Comparison of ENCODE assay signal across 17 cellular contexts in the genomic region with DNA sequence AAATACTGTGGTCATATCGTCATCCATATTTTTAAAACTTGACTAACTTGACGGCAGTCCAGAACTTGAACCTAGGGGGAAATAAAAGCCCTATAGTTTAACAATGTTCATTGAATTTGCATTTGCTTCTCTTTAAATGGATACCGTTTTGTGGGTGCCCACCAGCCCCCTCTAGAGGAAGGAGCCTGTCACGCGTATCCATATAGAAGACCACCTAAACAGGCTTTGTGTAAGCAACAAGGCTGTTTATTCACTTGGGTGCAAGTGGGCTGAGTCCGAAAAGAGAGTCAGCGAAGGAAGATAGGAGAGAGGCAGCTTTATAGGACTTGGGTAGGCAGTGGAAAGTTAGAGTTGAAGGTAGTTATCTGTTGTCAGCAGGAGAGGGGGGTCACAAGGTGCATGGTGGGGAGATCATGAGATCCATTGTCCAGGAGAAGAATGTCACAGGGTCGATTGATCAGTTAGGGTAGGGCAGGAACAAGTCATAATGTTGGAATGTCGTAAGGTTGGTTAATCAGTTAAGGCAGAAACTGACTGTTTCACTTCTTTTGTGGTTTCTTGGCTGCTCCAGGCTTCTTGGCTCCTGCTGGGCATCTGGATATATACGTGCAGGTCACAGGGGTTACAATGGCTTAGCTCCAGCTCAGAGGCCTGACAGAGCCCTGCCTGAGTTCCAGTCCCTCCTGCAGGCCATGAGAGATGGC. TPM values are rescaled to one million over a fixed set of nuclear protein-coding genes. Genes with fewer than 3 reads are reported as not detected.
A peak's percentile ranks its signal among the peaks of the same experiment; 100 is the strongest.
DNase-seq lines count a peak whose midpoint lies in the region; ATAC-seq, FAIRE-seq and TF ChIP-seq lines count a peak whose summit lies in the region.
"Had no signal": no experiment of that assay in that cellular context is flagged by ENCODE, and none has a peak within 500 bp of the region (broad histone marks: within the 10 kb centered on the region; RNA-seq: fewer than 3 reads in every experiment).

No MANE protein-coding gene starts in this region.

- H2AFZ ChIP-seq in IMR-90 (replicated peaks; ENCODE audit: low read length, poor library complexity) (peak overlapping the region; percentile 32), astrocyte (ENCODE audit: low read depth, low read length) (no peak overlapping the region)

- H3K36me3 Mint-ChIP-seq in astrocyte (ENCODE audit: low read depth, unreplicated experiment) = peaks cover 2% of the 10 kb centered on the region
- H3K36me3 Mint-ChIP-seq: stimulated activated naive B cell treated with anti-CD40 and anti-IgM and Interleukin-4, amounts not matched to agents 10 μg/mL and 1 μg/mL and 100 μg/mL, for 72 hours had no signal

- H3K18ac ChIP-seq in IMR-90 (ENCODE audit: low read depth, low read length) (peak overlapping the region; percentile 33), mesendoderm (ENCODE audit: low read length) (no peak overlapping the region)

- no peaks in the 10 kb centered on the region for H3K36me3 ChIP-seq in DOHH2 (ENCODE audit: control insufficient read depth, low read length)
- H3K36me3 ChIP-seq in IMR-90 (ENCODE audit: control insufficient read depth, insufficient read depth, low read length) = no peaks in the 10 kb centered on the region
- no peaks in the 10 kb centered on the region for H3K36me3 ChIP-seq in astrocyte (ENCODE audit: insufficient read depth, low read length)
- no peaks in the 10 kb centered on the region for H3K36me3 ChIP-seq in mesendoderm (ENCODE audit: control insufficient read depth, insufficient read depth, low read length)
- no peaks in the 10 kb centered on the region for H3K36me3 ChIP-seq in thyroid gland
- H3K36me3 ChIP-seq: SJCRH30 had no signal

- peaks cover 18% of the 10 kb centered on the region for H3K4me1 Mint-ChIP-seq in astrocyte (ENCODE audit: low read depth, unreplicated experiment)
- H3K4me1 Mint-ChIP-seq: central memory CD8-positive, alpha-beta T cell had no signal

- in situ Hi-C loops in IMR-90 (cut with MboI; ENCODE audit: low sequenced_read_pairs) = no loop called here

- intact Hi-C loops in IMR-90 (cut with micrococcal nuclease) (no loop called here), thyroid gland (cut with DNase I) (no loop called here)

- H3K23ac ChIP-seq in IMR-90 (ENCODE audit: low read depth, low read length) (no peak overlapping the region), mesendoderm (ENCODE audit: low read length) (no peak overlapping the region)

- H3K79me2 ChIP-seq in DOHH2 (ENCODE audit: control insufficient read depth, low read length) (no peaks in the 10 kb centered on the region), astrocyte (ENCODE audit: insufficient read depth, low read length) (no peaks in the 10 kb centered on the region), mesendoderm (ENCODE audit: control insufficient read depth, insufficient read depth, low read length) (no peaks in the 10 kb centered on the region)

- FAIRE-seq in astrocyte (lab: Jason Lieb, UNC) = no peak
- FAIRE-seq: GM18507 had no signal

- no peak for ATAC-seq in IMR-90 (ENCODE audit: low read depth)
- ATAC-seq: activated CD4-positive, CD25-positive, alpha-beta regulatory T cell treated with anti-CD3 and anti-CD28 coated beads, Interleukin-2, amount 50 U/mL, for 24 hours; activated T-cell treated with anti-CD3 and anti-CD28 coated beads, Interleukin-2, amount 50 U/mL, for 72 hours; stimulated activated naive B cell treated with anti-CD40 and anti-IgM and Interleukin-4, amounts not matched to agents 10 μg/mL and 1 μg/mL and 100 μg/mL, for 72 hours had no signal

- H3K9me3 ChIP-seq in DOHH2 (ENCODE audit: control insufficient read depth, insufficient read depth, low read length) (no peaks in the 10 kb centered on the region), IMR-90 (ENCODE audit: control insufficient read depth, insufficient read depth, low read length) (no peaks in the 10 kb centered on the region), astrocyte (ENCODE audit: insufficient read depth, low read depth, low read length) (no peaks in the 10 kb centered on the region), thyroid gland (no peaks in the 10 kb centered on the region)
- H3K9me3 ChIP-seq: SJCRH30 had no signal

- no peaks in the 10 kb centered on the region for H3K27me3 Mint-ChIP-seq in astrocyte (ENCODE audit: low read depth, unreplicated experiment)
- H3K27me3 Mint-ChIP-seq: stimulated activated naive B cell treated with anti-CD40 and anti-IgM and Interleukin-4, amounts not matched to agents 10 μg/mL and 1 μg/mL and 100 μg/mL, for 72 hours had no signal

- peak overlapping the region; percentile 94 for H3K27ac Mint-ChIP-seq in astrocyte (ENCODE audit: unreplicated experiment)
- H3K27ac Mint-ChIP-seq: activated T-cell treated with anti-CD3 and anti-CD28 coated beads, Interleukin-2, amount 50 U/mL, for 72 hours; stimulated activated naive B cell treated with anti-CD40 and anti-IgM and Interleukin-4, amounts not matched to agents 10 μg/mL and 1 μg/mL and 100 μg/mL, for 72 hours had no signal

- dilution Hi-C loops in IMR-90 (cut with HindIII; ENCODE audit: low sequenced_read_pairs, unreplicated experiment) = no loop called here

- no TSS peak for BruUV-seq in IMR-90 (replicated peaks; lab: Mats Ljungman, UMichigan)

- H3K4me3 ChIP-seq in DOHH2 (ENCODE audit: low read length) (no peak overlapping the region), IMR-90 (ENCODE audit: insufficient read depth, low read depth, low read length) (no peak overlapping the region), astrocyte (ENCODE audit: insufficient read depth, low read depth, low read length) (no peak overlapping the region), mesendoderm (ENCODE audit: low read length) (no peak overlapping the region), thyroid gland (replicated peaks in 1 of 3) (no peak overlapping the region)
- H3K4me3 ChIP-seq: SJCRH30 had no signal

- CTCF ChIA-PET in IMR-90 (lab: Yijun Ruan, JAX) = interaction anchor here (0.6 kb wide), 1 partner anchor 97 kb away, joined by 4 read pairs; no protein-coding TSS in a partner anchor

- no peak overlapping the region for H2AK9ac ChIP-seq in IMR-90 (replicated peaks; ENCODE audit: low read depth, low read length, poor library complexity)

- H3K9ac ChIP-seq in IMR-90 (ENCODE audit: low read depth, low read length) (no peak overlapping the region), astrocyte (ENCODE audit: low read length) (no peak overlapping the region), mesendoderm (ENCODE audit: low read length) (no peak overlapping the region)

- peak overlapping the region; percentile 75 for H2AK5ac ChIP-seq in IMR-90 (ENCODE audit: low read depth, low read length)
- no peak overlapping the region for H2AK5ac ChIP-seq in mesendoderm (ENCODE audit: low read length)

- peak overlapping the region; percentile 35; the same call in 1 of the 2 replicates for H3K4ac ChIP-seq in IMR-90 (ENCODE audit: low read depth, low read length)
- no peak overlapping the region for H3K4ac ChIP-seq in mesendoderm (ENCODE audit: low read depth, low read length)

- H3K27ac ChIP-seq in DOHH2 (ENCODE audit: low read depth, low read length) (no peak overlapping the region), IMR-90 (ENCODE audit: insufficient read depth, low read length) (peak overlapping the region; percentile 33; the same call in 1 of the 2 replicates), astrocyte (ENCODE audit: low read depth, low read length) (no peak overlapping the region), mesendoderm (ENCODE audit: low read depth, low read length) (no peak overlapping the region), thyroid gland (no peak overlapping the region)
- H3K27ac ChIP-seq: SJCRH30 had no signal

- H3K4me2 ChIP-seq in DOHH2 (ENCODE audit: low read length) (no peak overlapping the region), IMR-90 (ENCODE audit: low read depth, low read length) (no peak overlapping the region), astrocyte (ENCODE audit: low read length) (no peak overlapping the region), mesendoderm (ENCODE audit: low read length) (no peak overlapping the region)

- no peaks in the 10 kb centered on the region for H3K9me2 ChIP-seq in DOHH2 (replicated peaks; ENCODE audit: control insufficient read depth, low read length)

- TF ChIP-seq CTCF in DOHH2 (IDR thresholded peaks at IDR 0.05; ENCODE audit: low read depth, low read length, poor library complexity, severe bottlenecking) (peak; percentile 49), IMR-90 (conservative IDR thresholded peaks at IDR 0.05; ENCODE audit: low read depth, low read length) (0 out of 2 replicates have a peak, but pooled peaks have one; percentile 19), astrocyte (IDR thresholded peaks at IDR 0.05; ENCODE audit: insufficient read depth, low read depth, low read length) (no peak), thyroid gland (IDR thresholded peaks at IDR 0.05) (no peak)

- H3K4me1 ChIP-seq in DOHH2 (ENCODE audit: control insufficient read depth, low read length) (no peaks in the 10 kb centered on the region), IMR-90 (ENCODE audit: control insufficient read depth, insufficient read depth, low read length) (peaks cover 16% of the 10 kb centered on the region), astrocyte (ENCODE audit: insufficient read depth, low read length) (peaks cover 7% of the 10 kb centered on the region), mesendoderm (ENCODE audit: control insufficient read depth, low read depth, low read length) (no peaks in the 10 kb centered on the region), thyroid gland (no peaks in the 10 kb centered on the region)
- H3K4me1 ChIP-seq: SJCRH30 had no signal

- H2BK15ac ChIP-seq in IMR-90 (ENCODE audit: low read depth, low read length) (peak overlapping the region; percentile 94; the same call in 1 of the 3 replicates), mesendoderm (replicated peaks; ENCODE audit: low read depth) (no peak overlapping the region)

- H2BK120ac ChIP-seq in IMR-90 (ENCODE audit: low read depth, low read length) (peak overlapping the region; percentile 77), mesendoderm (ENCODE audit: low read depth, low read length) (no peak overlapping the region)

- POLR2A ChIA-PET in IMR-90 (lab: Charles Lee; ENCODE audit: unreplicated experiment) = no interaction called here

- peak overlapping the region; percentile 10 for H3K4me3 Mint-ChIP-seq in astrocyte (ENCODE audit: unreplicated experiment)
- H3K4me3 Mint-ChIP-seq: activated T-cell treated with anti-CD3 and anti-CD28 coated beads, Interleukin-2, amount 50 U/mL, for 72 hours; central memory CD8-positive, alpha-beta T cell; stimulated activated naive B cell treated with anti-CD40 and anti-IgM and Interleukin-4, amounts not matched to agents 10 μg/mL and 1 μg/mL and 100 μg/mL, for 72 hours had no signal

- no peaks in the 10 kb centered on the region for H3F3A ChIP-seq in DOHH2 (ENCODE audit: control insufficient read depth, insufficient read depth)

- DNase-seq in IMR-90 = peak; percentile 16
- DNase-seq in astrocyte (ENCODE audit: low read depth) = no peak
- peak; percentile 58 for DNase-seq in mesendoderm
- no peak for DNase-seq in thyroid gland
- no peak for DNase-seq in NCI-H1694 treated with DMSO at 0.1 percent for 48 hours (lab: John Stamatoyannopoulos, UW)
- no peak for DNase-seq in HuH-7.5 (ENCODE audit: low spot score)
- no peak for DNase-seq in stimulated activated CD4-positive, alpha-beta T cell treated with anti-CD3 and anti-CD28 coated beads, Interleukin-2, amount 100 ng/mL, for 48 hours
- DNase-seq: activated T-cell treated with anti-CD3 and anti-CD28 coated beads, Interleukin-2, amount 50 U/mL, for 72 hours; DMS153; NCI-H2227 treated with DMSO at 0.1 percent for 48 hours; occipital lobe; SJCRH30; stimulated activated naive B cell treated with anti-CD40 and anti-IgM and Interleukin-4, amounts not matched to agents 10 μg/mL and 1 μg/mL and 100 μg/mL, for 72 hours had no signal

- peak overlapping the region; percentile 82 for H2BK20ac ChIP-seq in IMR-90 (ENCODE audit: low read depth, low read length)

- no peak for TF ChIP-seq POLR2A in IMR-90 (IDR thresholded peaks at IDR 0.05; ENCODE audit: low read depth, low read length)
- no peak for TF ChIP-seq POLR2A in thyroid gland (IDR thresholded peaks at IDR 0.05)

- H3K9me1 ChIP-seq in IMR-90 (ENCODE audit: insufficient read depth, low read length) = peaks cover 6% of the 10 kb centered on the region; the same call in 1 of the 2 replicates

- whole genome bisulfite sequencing in IMR-90 (ENCODE audit: extremely low coverage in 2 of 2, insufficient read length in 1 of 2), 2 experiments = 83% methylated on average over 4 of the region's 10 CpGs; no CpG with 5 or more reads in 1 of the 2 experiments
- WGBS in mesendoderm (ENCODE audit: extremely low coverage, insufficient coverage, low lambda C conversion rate) = no CpG with 5 or more reads among the region's 10 CpGs
- 78 to 86% methylated on average over 10 of the region's 10 CpGs for WGBS in thyroid gland, 2 donors

- TF ChIP-seq RAD21 in IMR-90 (IDR thresholded peaks at IDR 0.05; ENCODE audit: low read length) = no peak

- no peak overlapping the region for H3K56ac ChIP-seq in IMR-90 (ENCODE audit: extremely low read depth, insufficient read depth, low read length)
- H3K56ac ChIP-seq in mesendoderm (ENCODE audit: low read length) = no peak overlapping the region

- H4K5ac ChIP-seq in IMR-90 (ENCODE audit: low read depth, low read length) = no peak overlapping the region
- H4K5ac ChIP-seq in mesendoderm (ENCODE audit: low read length) = no peak overlapping the region

- H3K9me3 Mint-ChIP-seq in astrocyte (ENCODE audit: unreplicated experiment) = peaks cover 2% of the 10 kb centered on the region
- H3K9me3 Mint-ChIP-seq: central memory CD8-positive, alpha-beta T cell; stimulated activated naive B cell treated with anti-CD40 and anti-IgM and Interleukin-4, amounts not matched to agents 10 μg/mL and 1 μg/mL and 100 μg/mL, for 72 hours had no signal

- H3K27me3 ChIP-seq in DOHH2 (ENCODE audit: control insufficient read depth, low read length) (no peaks in the 10 kb centered on the region), IMR-90 (ENCODE audit: control insufficient read depth, insufficient read depth, low read length) (no peaks in the 10 kb centered on the region), astrocyte (ENCODE audit: insufficient read depth, low read length) (no peaks in the 10 kb centered on the region), mesendoderm (ENCODE audit: insufficient read depth, low read length, poor library complexity) (no peaks in the 10 kb centered on the region), thyroid gland (no peaks in the 10 kb centered on the region)
- H3K27me3 ChIP-seq: SJCRH30 had no signal

- H4K91ac ChIP-seq in IMR-90 (ENCODE audit: insufficient read depth, low read depth, low read length) = no peak overlapping the region; the same call in 1 of the 2 replicates

- H2BK5ac ChIP-seq in IMR-90 (ENCODE audit: low read depth, low read length, poor library complexity, severe bottlenecking) (no peak overlapping the region), mesendoderm (ENCODE audit: low read length) (no peak overlapping the region)

- H4K20me1 ChIP-seq in DOHH2 (ENCODE audit: control insufficient read depth, insufficient read depth, low read depth, low read length) (no peaks in the 10 kb centered on the region), IMR-90 (ENCODE audit: insufficient read depth, low read length) (no peaks in the 10 kb centered on the region), astrocyte (ENCODE audit: insufficient read depth, low read length) (no peaks in the 10 kb centered on the region)

- H3K79me1 ChIP-seq in IMR-90 (ENCODE audit: low read depth in 1 of 2, low read length in 2 of 2) (peaks cover 0 to 4% of the 10 kb centered on the region in 2 experiments; a peak in 1 of 4 replicates), mesendoderm (ENCODE audit: low read length) (no peaks in the 10 kb centered on the region)

- H4K8ac ChIP-seq in IMR-90 (ENCODE audit: low read depth in 2 of 2, low read length in 2 of 2) = peak overlapping the region; percentile 58 to 66; a peak in 2 of 4 replicates
- H4K8ac ChIP-seq in mesendoderm (ENCODE audit: low read depth, low read length) = no peak overlapping the region

- peak overlapping the region; percentile 55 for H3K14ac ChIP-seq in IMR-90 (replicated peaks; ENCODE audit: low read depth, low read length)

RNA-seq across cellular contexts. Expression of a gene that starts 42.5 kb away (rescaled TPM):
- total RNA-seq in IMR-90 (2012; rRNA removed) (18.3 and 24.2 TPM in 2 replicates), astrocyte (118 and 157 TPM in 2 replicates), thyroid gland (100 to 1,000 TPM; 105 to 168 (median 135) TPM)
- polyA plus RNA-seq in IMR-90 (2012; rRNA removed) = 24.2 and 31.1 TPM in 2 replicates
- 7.4 and 11.9 TPM in 2 replicates for polyA plus RNA-seq in IMR-90 (2012; cell fraction: cytosol; rRNA removed)
- 105 and 271 TPM in 2 replicates for polyA plus RNA-seq in IMR-90 (2012; cell fraction: nucleus; rRNA removed; ENCODE audit: low replicate concordance)
- polyA plus RNA-seq in mesendoderm (2013, experiment 1 of 2) = 49.3 TPM
- polyA plus RNA-seq in mesendoderm (2013, experiment 2 of 2) = 49.3 TPM

Comparison
In these comparisons a context has a peak if more than half of its experiments do, and no peak if none do; other contexts are left out.
1. CTCF ChIP-seq: peak in DOHH2 (single experiment) and IMR-90 (single experiment); none in astrocyte (single experiment) and thyroid gland (0 of 6).
2. DNase-seq: peak in IMR-90 (single experiment) and mesendoderm (single experiment); none in astrocyte (single experiment), thyroid gland (0 of 2), NCI-H1694 treated with DMSO at 0.1 percent for 48 hours (single experiment), HuH-7.5 (single experiment) and stimulated activated CD4-positive, alpha-beta T cell treated with anti-CD3 and anti-CD28 coated beads, Interleukin-2, amount 100 ng/mL, for 48 hours (0 of 2).